Comparison of ENCODE assay signal across 19 cellular contexts in the genomic region with DNA sequence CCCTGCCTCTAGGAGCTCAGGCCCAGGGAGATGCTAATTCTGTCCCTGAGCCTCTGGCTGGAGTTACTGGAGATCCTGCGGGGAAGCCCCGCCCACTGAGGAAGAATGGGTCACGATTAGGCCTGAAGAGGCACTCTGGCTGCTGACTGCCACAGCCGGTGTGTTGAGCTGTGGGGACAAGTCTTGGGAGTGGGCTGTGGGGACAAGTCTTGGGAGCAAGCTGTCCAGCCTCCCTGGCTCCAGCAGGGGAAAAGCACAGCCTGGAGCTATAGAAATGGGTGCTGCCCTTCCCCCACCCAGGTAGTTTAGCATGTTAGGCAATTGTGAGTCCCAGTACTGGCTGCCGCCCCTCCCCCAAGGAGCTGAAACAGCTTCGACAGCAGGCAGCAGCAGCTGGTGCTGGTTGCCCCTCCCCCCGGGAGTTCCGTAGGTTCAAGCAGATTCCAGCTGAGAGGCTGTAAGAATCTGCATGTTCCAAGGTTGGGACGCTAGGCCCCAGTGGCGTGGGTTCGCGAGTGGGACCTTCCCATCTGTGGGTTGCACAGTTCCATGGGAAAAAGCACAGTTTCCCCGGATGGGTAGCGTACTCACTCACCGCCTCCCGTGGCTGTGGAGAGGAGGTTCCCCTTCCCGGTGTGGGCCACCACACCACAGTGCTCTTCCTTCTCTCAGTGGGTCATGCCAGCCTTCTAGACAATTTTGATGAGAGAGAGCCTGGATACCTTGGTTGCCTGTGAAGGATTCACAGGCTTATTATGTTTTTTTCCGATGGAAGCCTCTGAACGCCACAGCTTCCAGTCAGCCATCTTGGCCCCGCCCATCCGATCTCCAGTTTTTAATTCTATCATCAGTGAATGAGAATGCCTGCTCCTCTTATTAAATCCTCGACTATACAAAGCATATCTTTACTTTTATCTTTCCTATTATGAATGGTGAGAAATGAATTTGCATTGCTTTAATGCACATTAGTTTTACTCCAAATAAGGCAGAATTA.
A peak's percentile ranks its signal among the peaks of the same experiment; 100 is the strongest.
DNase-seq lines count a peak whose midpoint lies in the region; ATAC-seq and TF ChIP-seq lines count a peak whose summit lies in the region.
"Had no signal": no experiment of that assay in that cellular context is flagged by ENCODE, and none has a peak within 500 bp of the region (broad histone marks: within the 10 kb centered on the region; RNA-seq: fewer than 3 reads in every experiment).

No MANE protein-coding gene starts in this region.

- intact Hi-C loops in left ventricle myocardium inferior (cut with micrococcal nuclease): no loop called here

- DNase-seq in COLO668 (lab: John Stamatoyannopoulos, UW; ENCODE audit: unreplicated experiment) (peak; percentile 32), NCI-H524 (lab: John Stamatoyannopoulos, UW) (peak; percentile 79 to 94), hepatocyte (ENCODE audit: low spot score) (peak; percentile 5), T-helper 2 cell (no peak), left ventricle myocardium inferior (no peak)
- DNase-seq: activated CD8-positive, alpha-beta T cell treated with anti-CD3 and anti-CD28 coated beads, Interleukin-2, amount 10 ng/mL, durations not matched to agents 7 days and 5 days; activated naive CD4-positive, alpha-beta T cell; effector CD8-positive, alpha-beta T cell; EL; gastrocnemius medialis; naive thymus-derived CD4-positive, alpha-beta T cell; stimulated activated CD4-positive, alpha-beta T cell treated with anti-CD3 and anti-CD28 coated beads, Interleukin-4, amount 100 ng/mL, for 1 hour; stimulated activated naive B cell treated with anti-CD40 and anti-IgM and Interleukin-4, amounts not matched to agents 10 μg/mL and 1 μg/mL and 100 μg/mL, for 72 hours; uterus had no signal

- H3K9ac ChIP-seq in HUES64 (ENCODE audit: low read depth, low read length): peak overlapping the region; percentile 30; the same call in 1 of the 2 replicates

- no peaks in the 10 kb centered on the region for H4K20me1 ChIP-seq in hepatocyte (ENCODE audit: insufficient read depth, poor library complexity, severe bottlenecking)

- no peaks in the 10 kb centered on the region for H3K27me3 ChIP-seq in HUES64 (ENCODE audit: insufficient read depth, low read length)
- H3K27me3 ChIP-seq in hepatocyte: no peaks in the 10 kb centered on the region
- no peaks in the 10 kb centered on the region for H3K27me3 ChIP-seq in left ventricle myocardium inferior (ENCODE audit: low read depth)
- H3K27me3 ChIP-seq: body of pancreas, gastrocnemius medialis, uterus had no signal

- H3K9me2 ChIP-seq in hepatocyte (replicated peaks; ENCODE audit: insufficient read depth): no peaks in the 10 kb centered on the region

- H3K4me2 ChIP-seq in hepatocyte: no peak overlapping the region

- peaks cover 9% of the 10 kb centered on the region; the same call in 1 of the 2 replicates for H3K4me1 ChIP-seq in HUES64 (ENCODE audit: insufficient read depth, low read length)
- no peaks in the 10 kb centered on the region for H3K4me1 ChIP-seq in hepatocyte (ENCODE audit: insufficient read depth)
- no peaks in the 10 kb centered on the region for H3K4me1 ChIP-seq in left ventricle myocardium inferior
- H3K4me1 ChIP-seq: body of pancreas, gastrocnemius medialis, uterus had no signal

- H3K27ac ChIP-seq in HUES64 (ENCODE audit: low read depth, low read length): peak overlapping the region; percentile 34; the same call in 1 of the 2 replicates
- H3K27ac ChIP-seq in hepatocyte: no peak overlapping the region
- no peak overlapping the region for H3K27ac ChIP-seq in left ventricle myocardium inferior (replicated peaks)
- H3K27ac ChIP-seq: body of pancreas, gastrocnemius medialis, uterus had no signal

- ATAC-seq in GM18502 (IDR thresholded peaks at IDR 0.05; ENCODE audit: poor library complexity, unreplicated experiment) (no peak), SK-N-SH treated with all-trans-retinoic acid at 6 μM for 48 hours (no peak)
- ATAC-seq: activated CD8-positive, alpha-beta T cell treated with anti-CD3 and anti-CD28 coated beads, Interleukin-2, amount 10 ng/mL, durations not matched to agents 7 days and 5 days; body of pancreas; gastrocnemius medialis; left lobe of liver; naive thymus-derived CD4-positive, alpha-beta T cell; stimulated activated naive B cell treated with anti-CD40 and anti-IgM and Interleukin-4, amounts not matched to agents 10 μg/mL and 1 μg/mL and 100 μg/mL, for 72 hours had no signal

- TF ChIP-seq CTCF in hepatocyte (IDR thresholded peaks at IDR 0.05; ENCODE audit: poor library complexity): no peak
- TF ChIP-seq CTCF in left ventricle myocardium inferior (IDR thresholded peaks at IDR 0.05; ENCODE audit: borderline replicate concordance): no peak

- no peaks in the 10 kb centered on the region for H3K36me3 ChIP-seq in HUES64 (ENCODE audit: insufficient read depth, low read length)
- no peaks in the 10 kb centered on the region for H3K36me3 ChIP-seq in hepatocyte (replicated peaks; ENCODE audit: insufficient read depth, low read depth)
- no peaks in the 10 kb centered on the region for H3K36me3 ChIP-seq in left ventricle myocardium inferior
- H3K36me3 ChIP-seq: gastrocnemius medialis, uterus had no signal

- H3K9me3 ChIP-seq in HUES64 (ENCODE audit: insufficient read depth, low read depth, low read length): no peaks in the 10 kb centered on the region
- H3K9me3 ChIP-seq in hepatocyte (ENCODE audit: low read depth): no peaks in the 10 kb centered on the region
- H3K9me3 ChIP-seq in left ventricle myocardium inferior (replicated peaks): peaks cover 20% of the 10 kb centered on the region
- H3K9me3 ChIP-seq: body of pancreas, gastrocnemius medialis, uterus had no signal

- WGBS in HUES64: 81% methylated on average over 21 of the region's 22 CpGs
- 89% methylated on average over 22 of the region's 22 CpGs for WGBS in hepatocyte (ENCODE audit: low lambda C conversion rate, missing lambda C conversion rate)

- H3K4me3 ChIP-seq in HUES64 (ENCODE audit: low read length) (no peak overlapping the region), hepatocyte (no peak overlapping the region), left ventricle myocardium inferior (no peak overlapping the region)
- H3K4me3 ChIP-seq: body of pancreas, gastrocnemius medialis, uterus had no signal

- no peaks in the 10 kb centered on the region for H3K79me2 ChIP-seq in hepatocyte

- H2AFZ ChIP-seq in hepatocyte: no peak overlapping the region

TF ChIP-seq in SK-N-SH treated with all-trans-retinoic acid at 6 μM for 48 hours, 23 proteins besides CTCF, POLR2A, EP300 and RAD21:
- no peak for TF ChIP-seq ISL1 (CRISPR knock-in tag; IDR thresholded peaks at IDR 0.05)
TF ChIP-seq in SK-N-SH treated with all-trans-retinoic acid at 6 μM for 48 hours: peak in this region for 0.

Comparison
In these comparisons a context has a peak if more than half of its experiments do, and no peak if none do; other contexts are left out.
1. DNase-seq: peak in COLO668 (single experiment), NCI-H524 (2 of 2) and hepatocyte (single experiment); none in T-helper 2 cell (0 of 5) and left ventricle myocardium inferior (single experiment).